8 cellular contexts compared by ENCODE assay signal in genomic region chr12:26878661-26879119, GRCh38. TPM values are rescaled to one million over a fixed set of nuclear protein-coding genes. Genes with fewer than 3 reads are reported as not detected.
DNase-seq lines count a peak whose midpoint lies in the region; ATAC-seq, FAIRE-seq and TF ChIP-seq lines count a peak whose summit lies in the region.

No MANE protein-coding gene starts in this region.

- no peak overlapping the region for H3K4me3 Mint-ChIP-seq in activated T-helper 17 cell treated with anti-CD3 and anti-CD28 coated beads, Interleukin-2, amount 50 U/mL, for 72 hours
- no peak overlapping the region for H3K4me3 Mint-ChIP-seq in HFFc6
- no peak overlapping the region for H3K4me3 Mint-ChIP-seq in activated CD8-positive, alpha-beta memory T cell treated with anti-CD3 and anti-CD28 coated beads, Interleukin-2, amount 10 ng/mL, durations not matched to agents 7 days and 5 days

- in situ Hi-C loops in HepG2 (cut with HindIII; ENCODE audit: extremely low pct_ligation_motif_present, low pct_unique_long_range_greater_than_20kb), result no loop called here

- 11% methylated on average over 5 of the region's 6 CpGs for WGBS in HepG2 (ENCODE audit: low lambda C conversion rate)

- H3K36me3 ChIP-seq in HepG2 (replicated peaks in 1 of 2; ENCODE audit: control insufficient read depth in 1 of 2, insufficient read depth in 2 of 2, low read length in 2 of 2), result no peaks in the 10 kb centered on the region

- FAIRE-seq in GM19239 (lab: Jason Lieb, UNC) (peak; percentile 86), HepG2 (lab: Jason Lieb, UNC) (no peak)

- no peak overlapping the region for H3K27ac ChIP-seq in HepG2 (ENCODE audit: extremely low read length, insufficient read depth, low read length)

- H3K27me3 ChIP-seq in HepG2 (ENCODE audit: control insufficient read depth in 1 of 2, insufficient read depth in 2 of 2, low read length in 2 of 2), result no peaks in the 10 kb centered on the region

- H3K36me3 Mint-ChIP-seq in activated T-helper 17 cell treated with anti-CD3 and anti-CD28 coated beads, Interleukin-2, amount 50 U/mL, for 72 hours (ENCODE audit: low read depth), result no peaks in the 10 kb centered on the region
- H3K36me3 Mint-ChIP-seq in HFFc6 (ENCODE audit: low read depth), result peaks cover 6% of the 10 kb centered on the region
- H3K36me3 Mint-ChIP-seq in activated CD8-positive, alpha-beta memory T cell treated with anti-CD3 and anti-CD28 coated beads, Interleukin-2, amount 10 ng/mL, durations not matched to agents 7 days and 5 days, result no peaks in the 10 kb centered on the region

- H2AFZ ChIP-seq in HepG2 (ENCODE audit: low read length), result no peak overlapping the region

- POLR2A ChIA-PET in HepG2 (lab: Yijun Ruan, JAX), result no interaction called here

- TF ChIP-seq CTCF in HepG2 (CRISPR knock-in tag; IDR thresholded peaks at IDR 0.05), result no peak
- no peak for TF ChIP-seq CTCF in HFFc6 (IDR thresholded peaks at IDR 0.05)

- H3K4me1 ChIP-seq in HepG2 (ENCODE audit: insufficient read depth, low read length), result peaks cover 23% of the 10 kb centered on the region

- intact Hi-C loops in HepG2 (cut with micrococcal nuclease; ENCODE audit: unreplicated experiment), result no loop called here

- no peaks in the 10 kb centered on the region for H3K9me3 ChIP-seq in HepG2 (ENCODE audit: low read length)

- H3K4me3 ChIP-seq in HepG2 (replicated peaks in 1 of 3; ENCODE audit: insufficient read depth in 1 of 3, low read depth in 2 of 3, low read length in 3 of 3), result peak overlapping the region in 1 of 3 experiments; percentile 3; a peak in 1 of 6 replicates

- peak overlapping the region; percentile 71 for H3K4me2 ChIP-seq in HepG2 (ENCODE audit: low read depth, low read length)

- TF ChIP-seq RAD21 in HepG2 (CRISPR knock-in tag; IDR thresholded peaks at IDR 0.05), result no peak

- no peaks in the 10 kb centered on the region for H4K20me1 ChIP-seq in HepG2 (ENCODE audit: insufficient read depth, low read length)

- no peak for TF ChIP-seq POLR2A in HepG2 (IDR thresholded peaks at IDR 0.05; ENCODE audit: insufficient read depth in 1 of 2, low read depth in 2 of 2, low read length in 2 of 2)

- no peaks in the 10 kb centered on the region for H3K4me1 Mint-ChIP-seq in activated T-helper 17 cell treated with anti-CD3 and anti-CD28 coated beads, Interleukin-2, amount 50 U/mL, for 72 hours
- H3K4me1 Mint-ChIP-seq in HFFc6 (ENCODE audit: low read depth), result no peaks in the 10 kb centered on the region
- no peaks in the 10 kb centered on the region for H3K4me1 Mint-ChIP-seq in activated CD8-positive, alpha-beta memory T cell treated with anti-CD3 and anti-CD28 coated beads, Interleukin-2, amount 10 ng/mL, durations not matched to agents 7 days and 5 days

- TF ChIP-seq EP300 in HepG2 (IDR thresholded peaks at IDR 0.05; ENCODE audit: low read depth in 2 of 2, low read length in 2 of 2), result no peak
- no peak for TF ChIP-seq EP300 in HepG2 (CRISPR knock-in tag; IDR thresholded peaks at IDR 0.05; ENCODE audit: borderline replicate concordance)

- no peak overlapping the region for H3K9ac ChIP-seq in HepG2 (ENCODE audit: insufficient read depth, low read depth, low read length)

- H3K9me3 Mint-ChIP-seq in activated T-helper 17 cell treated with anti-CD3 and anti-CD28 coated beads, Interleukin-2, amount 50 U/mL, for 72 hours, result no peaks in the 10 kb centered on the region
- no peaks in the 10 kb centered on the region for H3K9me3 Mint-ChIP-seq in HFFc6
- H3K9me3 Mint-ChIP-seq in activated CD8-positive, alpha-beta memory T cell treated with anti-CD3 and anti-CD28 coated beads, Interleukin-2, amount 10 ng/mL, durations not matched to agents 7 days and 5 days (ENCODE audit: low read depth), result peaks cover 2% of the 10 kb centered on the region

- H3K27ac Mint-ChIP-seq in activated T-helper 17 cell treated with anti-CD3 and anti-CD28 coated beads, Interleukin-2, amount 50 U/mL, for 72 hours, result peak overlapping the region; percentile 23
- H3K27ac Mint-ChIP-seq in HFFc6, result no peak overlapping the region
- H3K27ac Mint-ChIP-seq in activated CD8-positive, alpha-beta memory T cell treated with anti-CD3 and anti-CD28 coated beads, Interleukin-2, amount 10 ng/mL, durations not matched to agents 7 days and 5 days, result no peak overlapping the region

- no peak for ATAC-seq in activated T-helper 17 cell treated with anti-CD3 and anti-CD28 coated beads, Interleukin-2, amount 50 U/mL, for 72 hours (replicated peaks)
- peak; percentile 88 for ATAC-seq in HepG2
- no peak for ATAC-seq in activated CD8-positive, alpha-beta memory T cell treated with anti-CD3 and anti-CD28 coated beads, Interleukin-2, amount 10 ng/mL, durations not matched to agents 7 days and 5 days

- peaks cover 11% of the 10 kb centered on the region for H3K27me3 Mint-ChIP-seq in activated T-helper 17 cell treated with anti-CD3 and anti-CD28 coated beads, Interleukin-2, amount 50 U/mL, for 72 hours
- H3K27me3 Mint-ChIP-seq in HFFc6 (ENCODE audit: insufficient read depth), result peaks cover 9% of the 10 kb centered on the region
- peaks cover 20% of the 10 kb centered on the region for H3K27me3 Mint-ChIP-seq in activated CD8-positive, alpha-beta memory T cell treated with anti-CD3 and anti-CD28 coated beads, Interleukin-2, amount 10 ng/mL, durations not matched to agents 7 days and 5 days

- BruUV-seq in HepG2 (replicated peaks; lab: Mats Ljungman, UMichigan), result no TSS peak

- DNase-seq in GM19239 (ENCODE audit: insufficient read length, low spot score) (peak; percentile 29), LHCN-M2 (ENCODE audit: low read depth) (peak; percentile 32), HepG2 (ENCODE audit: low spot score) (no peak), HFFc6 (no peak)
- no peak for DNase-seq in activated CD8-positive, alpha-beta memory T cell treated with anti-CD3 and anti-CD28 coated beads for 24 hours
- no peak for DNase-seq in activated CD8-positive, alpha-beta memory T cell treated with anti-CD3 and anti-CD28 coated beads, Interleukin-2, amount 10 ng/mL, durations not matched to agents 7 days and 5 days
- DNase-seq in activated CD4-positive, CD25-positive, alpha-beta regulatory T cell (lab: John Stamatoyannopoulos, UW), result no peak

- CTCF ChIA-PET in HepG2 (lab: Yijun Ruan, JAX; ENCODE audit: low intra/inter-chr PET ratio, low total read pairs), result interaction anchor here (1.1 kb wide), 1 partner anchor 24 kb away, joined by 3 read pairs; no protein-coding TSS in a partner anchor
- CTCF ChIA-PET in activated CD8-positive, alpha-beta memory T cell treated with anti-CD3 and anti-CD28 coated beads, Interleukin-2, amount 10 ng/mL, durations not matched to agents 7 days and 5 days (lab: Charles Lee), result interaction anchor here (0.6 to 1.7 kb wide), 4 partner anchors 10 to 40 kb away, joined by 3 to 5 read pairs (median 3); no protein-coding TSS in a partner anchor

- H3K79me2 ChIP-seq in HepG2 (ENCODE audit: insufficient read depth, low read length), result no peaks in the 10 kb centered on the region

RNA-seq across cellular contexts. Expression of gene ITPR2, which starts 45.7 kb away (rescaled TPM):
- total RNA-seq in LHCN-M2 (2014; rRNA removed) (3.3 and 6.9 TPM in 2 replicates), HepG2 (2016; rRNA removed; fragmentation: Illumina TruSeq; extraction: Trizol) (77.6 and 81.9 TPM in 2 replicates)
- polyA plus RNA-seq in LHCN-M2 (2012), result 1.5 TPM
- 10 to 100 TPM; 37.1 to 48.2 TPM for total RNA-seq in activated T-helper 17 cell treated with anti-CD3 and anti-CD28 coated beads, Interleukin-2, amount 50 U/mL, for 72 hours
- 59.0 and 66.4 TPM in 2 replicates for total RNA-seq in HepG2 (2016; cell fraction: cytosol; rRNA removed; fragmentation: Illumina TruSeq; extraction: Trizol; ENCODE audit: low read depth)
- total RNA-seq in HepG2 (2016; cell fraction: insoluble cytoplasmic fraction; rRNA removed; fragmentation: Illumina TruSeq; extraction: Trizol), result 71.0 and 73.8 TPM in 2 replicates
- 62.7 and 81.8 TPM in 2 replicates for total RNA-seq in HepG2 (2016; cell fraction: membrane; rRNA removed; fragmentation: Illumina TruSeq; extraction: Trizol)
- 194 and 200 TPM in 2 replicates for total RNA-seq in HepG2 (2016; cell fraction: nucleus; rRNA removed; fragmentation: Illumina TruSeq; extraction: Trizol)
- 24.6 and 31.9 TPM in 2 replicates for polyA plus RNA-seq in HepG2 (2011; rRNA removed)
- polyA plus RNA-seq in HepG2 (2011; cell fraction: cytosol; rRNA removed), result 13.5 and 20.5 TPM in 2 replicates
- 39.1 and 45.5 TPM in 2 replicates for polyA plus RNA-seq in HepG2 (2011; cell fraction: nucleus; rRNA removed)
- polyA plus RNA-seq in HepG2 (2012), result 36.3 and 47.9 TPM in 2 replicates
- polyA plus RNA-seq in HepG2 (2016; cell fraction: cytosol; fragmentation: Illumina TruSeq; extraction: Trizol; ENCODE audit: low read depth), result 1.3 TPM in 2 replicates
- polyA plus RNA-seq in HepG2 (2016; cell fraction: insoluble cytoplasmic fraction; fragmentation: Illumina TruSeq; extraction: Trizol; ENCODE audit: low read depth), result 25.7 and 26.0 TPM in 2 replicates
- 2.3 and 2.9 TPM in 2 replicates for polyA plus RNA-seq in HepG2 (2016; cell fraction: membrane; fragmentation: Illumina TruSeq; extraction: Trizol; ENCODE audit: low read depth)
- 31.0 and 34.9 TPM in 2 replicates for polyA plus RNA-seq in HepG2 (2016; cell fraction: nucleus; fragmentation: Illumina TruSeq; extraction: Trizol; ENCODE audit: insufficient read depth, low read depth)
- polyA minus RNA-seq in HepG2 (2011; rRNA and poly(A)+ RNA removed; ENCODE audit: low replicate concordance), result 18.0 and 90.0 TPM in 2 replicates
- polyA minus RNA-seq in HepG2 (2011; cell fraction: cytosol; rRNA and poly(A)+ RNA removed), result 91.7 and 111 TPM in 2 replicates
- polyA minus RNA-seq in HepG2 (2011; cell fraction: nucleus; rRNA and poly(A)+ RNA removed), result 640 and 673 TPM in 2 replicates
- 1 to 10 TPM; 6.9 to 8.4 (median 7.6) TPM for total RNA-seq in HFFc6 (2021; fragmentation: NEBNext Ultra II Directional; extraction: Animal tissue kit (Norgen Biotek cat#: 25700))
- total RNA-seq in activated CD8-positive, alpha-beta memory T cell treated with anti-CD3 and anti-CD28 coated beads, Interleukin-2, amount 10 ng/mL, durations not matched to agents 7 days and 5 days, result 10 to 100 TPM; 31.1 to 37.7 TPM

RNA-seq across cellular contexts. Expression of gene INTS13, which starts 59.1 kb away (rescaled TPM):
- total RNA-seq in LHCN-M2 (2014; rRNA removed), result 46.3 and 56.4 TPM in 2 replicates
- 13.4 TPM for polyA plus RNA-seq in LHCN-M2 (2012)
- 100 to 1,000 TPM in 1 of 2 donors, 10 to 100 TPM in 1; 64.1 to 101 TPM for total RNA-seq in activated T-helper 17 cell treated with anti-CD3 and anti-CD28 coated beads, Interleukin-2, amount 50 U/mL, for 72 hours
- 43.7 and 62.3 TPM in 2 replicates for total RNA-seq in HepG2 (2016; rRNA removed; fragmentation: Illumina TruSeq; extraction: Trizol)
- 15.8 and 15.9 TPM in 2 replicates for total RNA-seq in HepG2 (2016; cell fraction: cytosol; rRNA removed; fragmentation: Illumina TruSeq; extraction: Trizol; ENCODE audit: low read depth)
- total RNA-seq in HepG2 (2016; cell fraction: insoluble cytoplasmic fraction; rRNA removed; fragmentation: Illumina TruSeq; extraction: Trizol), result 47.2 and 64.6 TPM in 2 replicates
- total RNA-seq in HepG2 (2016; cell fraction: membrane; rRNA removed; fragmentation: Illumina TruSeq; extraction: Trizol), result 27.4 and 28.5 TPM in 2 replicates
- total RNA-seq in HepG2 (2016; cell fraction: nucleus; rRNA removed; fragmentation: Illumina TruSeq; extraction: Trizol), result 28.7 and 30.6 TPM in 2 replicates
- 11.4 and 16.3 TPM in 2 replicates for polyA plus RNA-seq in HepG2 (2011; rRNA removed)
- 4.8 and 7.6 TPM in 2 replicates for polyA plus RNA-seq in HepG2 (2011; cell fraction: cytosol; rRNA removed)
- 5.5 and 7.5 TPM in 2 replicates for polyA plus RNA-seq in HepG2 (2011; cell fraction: nucleus; rRNA removed)
- 20.3 and 21.4 TPM in 2 replicates for polyA plus RNA-seq in HepG2 (2012)
- 6.9 and 8.4 TPM in 2 replicates for polyA plus RNA-seq in HepG2 (2016; cell fraction: cytosol; fragmentation: Illumina TruSeq; extraction: Trizol; ENCODE audit: low read depth)
- polyA plus RNA-seq in HepG2 (2016; cell fraction: insoluble cytoplasmic fraction; fragmentation: Illumina TruSeq; extraction: Trizol; ENCODE audit: low read depth), result 56.6 and 67.3 TPM in 2 replicates
- 19.7 and 20.4 TPM in 2 replicates for polyA plus RNA-seq in HepG2 (2016; cell fraction: membrane; fragmentation: Illumina TruSeq; extraction: Trizol; ENCODE audit: low read depth)
- 33.4 and 38.6 TPM in 2 replicates for polyA plus RNA-seq in HepG2 (2016; cell fraction: nucleus; fragmentation: Illumina TruSeq; extraction: Trizol; ENCODE audit: insufficient read depth, low read depth)
- polyA minus RNA-seq in HepG2 (2011; rRNA and poly(A)+ RNA removed; ENCODE audit: low replicate concordance), result 13.8 and 31.5 TPM in 2 replicates
- polyA minus RNA-seq in HepG2 (2011; cell fraction: cytosol; rRNA and poly(A)+ RNA removed), result 21.8 and 31.2 TPM in 2 replicates
- polyA minus RNA-seq in HepG2 (2011; cell fraction: nucleus; rRNA and poly(A)+ RNA removed), result 34.6 TPM in 2 replicates
- total RNA-seq in HFFc6 (2021; fragmentation: NEBNext Ultra II Directional; extraction: Animal tissue kit (Norgen Biotek cat#: 25700)), result 10 to 100 TPM; 26.8 to 35.9 (median 28.1) TPM
- total RNA-seq in activated CD8-positive, alpha-beta memory T cell treated with anti-CD3 and anti-CD28 coated beads, Interleukin-2, amount 10 ng/mL, durations not matched to agents 7 days and 5 days, result 10 to 100 TPM; 44.7 to 48.6 TPM

RNA-seq across cellular contexts. Expression of gene FGFR1OP2, which starts 59.6 kb away (rescaled TPM):
- total RNA-seq in LHCN-M2 (2014; rRNA removed), result 50.0 and 53.4 TPM in 2 replicates
- polyA plus RNA-seq in LHCN-M2 (2012), result 29.3 TPM
- 10 to 100 TPM; 51.3 to 77.4 TPM for total RNA-seq in activated T-helper 17 cell treated with anti-CD3 and anti-CD28 coated beads, Interleukin-2, amount 50 U/mL, for 72 hours
- 38.1 and 47.3 TPM in 2 replicates for total RNA-seq in HepG2 (2016; rRNA removed; fragmentation: Illumina TruSeq; extraction: Trizol)
- total RNA-seq in HepG2 (2016; cell fraction: cytosol; rRNA removed; fragmentation: Illumina TruSeq; extraction: Trizol; ENCODE audit: low read depth), result 74.9 and 87.6 TPM in 2 replicates
- total RNA-seq in HepG2 (2016; cell fraction: insoluble cytoplasmic fraction; rRNA removed; fragmentation: Illumina TruSeq; extraction: Trizol), result 40.6 and 49.8 TPM in 2 replicates
- total RNA-seq in HepG2 (2016; cell fraction: membrane; rRNA removed; fragmentation: Illumina TruSeq; extraction: Trizol), result 69.6 and 77.6 TPM in 2 replicates
- total RNA-seq in HepG2 (2016; cell fraction: nucleus; rRNA removed; fragmentation: Illumina TruSeq; extraction: Trizol), result 22.8 and 26.2 TPM in 2 replicates
- 16.7 and 18.3 TPM in 2 replicates for polyA plus RNA-seq in HepG2 (2011; rRNA removed)
- polyA plus RNA-seq in HepG2 (2011; cell fraction: cytosol; rRNA removed), result 12.5 and 15.9 TPM in 2 replicates
- polyA plus RNA-seq in HepG2 (2011; cell fraction: nucleus; rRNA removed), result 13.7 and 17.5 TPM in 2 replicates
- polyA plus RNA-seq in HepG2 (2012), result 24.1 and 27.9 TPM in 2 replicates
- 93.1 and 127 TPM in 2 replicates for polyA plus RNA-seq in HepG2 (2016; cell fraction: cytosol; fragmentation: Illumina TruSeq; extraction: Trizol; ENCODE audit: low read depth)
- 47.7 and 50.5 TPM in 2 replicates for polyA plus RNA-seq in HepG2 (2016; cell fraction: insoluble cytoplasmic fraction; fragmentation: Illumina TruSeq; extraction: Trizol; ENCODE audit: low read depth)
- 64.2 and 76.0 TPM in 2 replicates for polyA plus RNA-seq in HepG2 (2016; cell fraction: membrane; fragmentation: Illumina TruSeq; extraction: Trizol; ENCODE audit: low read depth)
- 34.1 and 35.2 TPM in 2 replicates for polyA plus RNA-seq in HepG2 (2016; cell fraction: nucleus; fragmentation: Illumina TruSeq; extraction: Trizol; ENCODE audit: insufficient read depth, low read depth)
- polyA minus RNA-seq in HepG2 (2011; rRNA and poly(A)+ RNA removed; ENCODE audit: low replicate concordance), result 9.1 and 14.6 TPM in 2 replicates
- polyA minus RNA-seq in HepG2 (2011; cell fraction: cytosol; rRNA and poly(A)+ RNA removed), result 16.0 and 17.1 TPM in 2 replicates
- 42.7 and 50.1 TPM in 2 replicates for polyA minus RNA-seq in HepG2 (2011; cell fraction: nucleus; rRNA and poly(A)+ RNA removed)
- 10 to 100 TPM; 37.0 to 44.2 (median 39.5) TPM for total RNA-seq in HFFc6 (2021; fragmentation: NEBNext Ultra II Directional; extraction: Animal tissue kit (Norgen Biotek cat#: 25700))
- total RNA-seq in activated CD8-positive, alpha-beta memory T cell treated with anti-CD3 and anti-CD28 coated beads, Interleukin-2, amount 10 ng/mL, durations not matched to agents 7 days and 5 days, result 10 to 100 TPM; 76.8 to 78.6 TPM

Comparison
In these comparisons a context has a peak if more than half of its experiments do, and no peak if none do; other contexts are left out.
1. DNase-seq: peak in GM19239 (single experiment) and LHCN-M2 (single experiment); none in HepG2 (single experiment), HFFc6 (single experiment), activated CD8-positive, alpha-beta memory T cell treated with anti-CD3 and anti-CD28 coated beads for 24 hours (single experiment), activated CD8-positive, alpha-beta memory T cell treated with anti-CD3 and anti-CD28 coated beads, Interleukin-2, amount 10 ng/mL, durations not matched to agents 7 days and 5 days (single experiment) and activated CD4-positive, CD25-positive, alpha-beta regulatory T cell (0 of 4).